Comparison of ENCODE assay signal across 17 cellular contexts in the genomic region with DNA sequence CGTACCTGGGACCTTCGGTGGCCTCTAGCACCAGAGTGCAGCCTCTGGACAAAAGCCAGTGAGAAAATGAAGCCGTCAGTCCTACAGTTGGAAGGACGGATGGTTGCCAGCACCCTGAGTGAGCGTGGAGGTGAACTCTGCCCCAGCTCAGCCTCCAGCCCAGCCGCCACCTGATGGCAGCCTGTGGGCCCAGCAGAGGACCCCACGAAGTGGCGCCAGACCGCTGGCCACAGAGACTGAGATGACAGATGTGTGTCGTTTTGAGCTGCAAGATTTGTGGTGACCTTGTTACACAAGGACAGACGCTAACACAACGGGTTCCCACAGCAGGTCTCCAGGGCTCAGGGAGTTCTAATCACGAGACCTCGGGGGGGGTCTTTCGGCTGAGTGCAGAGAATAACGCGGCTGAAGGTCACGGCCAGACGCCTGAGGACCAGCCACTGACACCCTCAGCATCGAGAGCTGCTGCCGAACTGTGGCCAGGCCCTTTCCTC.
A peak's percentile ranks its signal among the peaks of the same experiment; 100 is the strongest.
DNase-seq lines count a peak whose midpoint lies in the region; ATAC-seq and TF ChIP-seq lines count a peak whose summit lies in the region.
"Had no signal": no experiment of that assay in that cellular context is flagged by ENCODE, and none has a peak within 500 bp of the region (broad histone marks: within the 10 kb centered on the region; RNA-seq: fewer than 3 reads in every experiment).

No MANE protein-coding gene starts in this region.

- H3K9ac ChIP-seq in SK-N-SH (no peak overlapping the region), H9 (ENCODE audit: extremely low read depth, insufficient read length, low read length) (no peak overlapping the region), trophoblast cell (ENCODE audit: low read length) (no peak overlapping the region)

- H3K18ac ChIP-seq in H9 (ENCODE audit: insufficient read length, low read depth, low read length) (no peak overlapping the region), trophoblast cell (ENCODE audit: low read length) (no peak overlapping the region)

- H3K79me1 ChIP-seq in H9 (ENCODE audit: insufficient read depth, low read depth, low read length, poor library complexity, severe bottlenecking), result no peaks in the 10 kb centered on the region
- no peaks in the 10 kb centered on the region for H3K79me1 ChIP-seq in trophoblast cell (ENCODE audit: low read length)

- no peak overlapping the region for H3K27ac Mint-ChIP-seq in H9
- H3K27ac Mint-ChIP-seq: GM23338, HFFc6 had no signal

- H3K4me1 Mint-ChIP-seq in H9, result peaks cover 6 to 16% of the 10 kb centered on the region in 2 experiments
- H3K4me1 Mint-ChIP-seq: GM23338 had no signal

- H3F3A ChIP-seq in SK-N-SH (replicated peaks; ENCODE audit: insufficient read depth), result no peaks in the 10 kb centered on the region

- TF ChIP-seq RAD21 in SK-N-SH (IDR thresholded peaks at IDR 0.05; ENCODE audit: low read length), result no peak

- TF ChIP-seq CTCF in SK-N-SH (IDR thresholded peaks at IDR 0.05), result no peak
- no peak for TF ChIP-seq CTCF in H9 (conservative IDR thresholded peaks at IDR 0.05)
- no peak for TF ChIP-seq CTCF in coronary artery (IDR thresholded peaks at IDR 0.05)
- TF ChIP-seq CTCF in upper lobe of left lung (IDR thresholded peaks at IDR 0.05), result no peak

- H3K4me3 Mint-ChIP-seq in H9, result no peak overlapping the region
- H3K4me3 Mint-ChIP-seq: GM23338, HFFc6 had no signal

- H2AFZ ChIP-seq in SK-N-SH (ENCODE audit: low read depth) (no peak overlapping the region), H9 (ENCODE audit: low read length) (no peak overlapping the region), trophoblast cell (ENCODE audit: insufficient read depth, low read length, poor library complexity) (no peak overlapping the region)
- H2AFZ ChIP-seq: GM23338 had no signal

- TF ChIP-seq EP300 in SK-N-SH (IDR thresholded peaks at IDR 0.05; ENCODE audit: borderline replicate concordance in 1 of 2, low read depth in 1 of 2, low read length in 1 of 2), result no peak
- no peak for TF ChIP-seq EP300 in upper lobe of left lung (IDR thresholded peaks at IDR 0.05)

- H2BK120ac ChIP-seq in H9 (ENCODE audit: low read depth, low read length, poor library complexity, severe bottlenecking) (no peak overlapping the region), trophoblast cell (ENCODE audit: insufficient read depth, low read length, poor library complexity) (no peak overlapping the region)

- H3K4me3 ChIP-seq in SK-N-SH (ENCODE audit: low read depth in 2 of 2, low read length in 1 of 2) (no peak overlapping the region), coronary artery (no peak overlapping the region), upper lobe of left lung (no peak overlapping the region), trophoblast cell (ENCODE audit: low read depth, low read length) (no peak overlapping the region)
- H3K4me3 ChIP-seq: GM23338, MG63 had no signal

- H3K14ac ChIP-seq in H9 (ENCODE audit: insufficient read depth, low read length) (no peak overlapping the region), trophoblast cell (ENCODE audit: low read length) (no peak overlapping the region)

- no peak overlapping the region for H2BK12ac ChIP-seq in H9 (ENCODE audit: insufficient read length, low read depth, low read length)
- no peak overlapping the region for H2BK12ac ChIP-seq in trophoblast cell (ENCODE audit: low read length)

- H3K4ac ChIP-seq in H9 (ENCODE audit: low read depth, low read length) (no peak overlapping the region), trophoblast cell (ENCODE audit: low read depth, low read length) (no peak overlapping the region)

- no peaks in the 10 kb centered on the region for H3K36me3 ChIP-seq in SK-N-SH (replicated peaks in 1 of 2; ENCODE audit: control insufficient read depth in 1 of 2, insufficient read depth in 2 of 2, low read length in 1 of 2)
- no peaks in the 10 kb centered on the region for H3K36me3 ChIP-seq in upper lobe of left lung
- H3K36me3 ChIP-seq in trophoblast cell (ENCODE audit: control insufficient read depth in 1 of 2, insufficient read depth in 2 of 2, low read length in 2 of 2), result no peaks in the 10 kb centered on the region
- H3K36me3 ChIP-seq: MG63 had no signal

- no peak overlapping the region for H3K4me2 ChIP-seq in SK-N-SH
- H3K4me2 ChIP-seq in H9 (ENCODE audit: insufficient read depth, insufficient read length, low read length), result no peak overlapping the region
- H3K4me2 ChIP-seq in trophoblast cell (ENCODE audit: low read length), result no peak overlapping the region
- H3K4me2 ChIP-seq: GM23338 had no signal

- H2BK15ac ChIP-seq in H9 (ENCODE audit: low read depth, low read length), result no peak overlapping the region

- H3K23me2 ChIP-seq in H9 (ENCODE audit: insufficient read length, low read depth, low read length, poor library complexity, severe bottlenecking), result no peaks in the 10 kb centered on the region

- DNase-seq in SK-N-SH (peak; percentile 56), H9 (peak; percentile 22), coronary artery (ENCODE audit: low spot score) (peak; percentile 57), upper lobe of left lung (peak; percentile 14 to 49), NCI-H526 (lab: John Stamatoyannopoulos, UW) (no peak), trophoblast cell (no peak)
- DNase-seq: C1 segment of cervical spinal cord, DMS 273 treated with DMSO at 0.1 percent for 48 hours, GF-D8, MG63, NCI-H187 treated with DMSO at 0.1 percent for 48 hours, NCI-H774 had no signal

- H3K9me2 ChIP-seq in SK-N-SH, result no peaks in the 10 kb centered on the region

- H3K23ac ChIP-seq in H9 (ENCODE audit: insufficient read length, low read depth, low read length) (no peak overlapping the region), trophoblast cell (ENCODE audit: low read length) (no peak overlapping the region)

- H3K9me3 ChIP-seq in SK-N-SH, result no peaks in the 10 kb centered on the region
- no peaks in the 10 kb centered on the region for H3K9me3 ChIP-seq in H9 (ENCODE audit: control insufficient read depth, low read depth, low read length)
- H3K9me3 ChIP-seq in upper lobe of left lung, result peaks cover 0 to 3% (median 1%) of the 10 kb centered on the region in 4 donors
- H3K9me3 ChIP-seq in trophoblast cell (ENCODE audit: insufficient read depth, low read depth, low read length), result peaks cover 20% of the 10 kb centered on the region
- H3K9me3 ChIP-seq: MG63 had no signal

- no peak overlapping the region for H2BK20ac ChIP-seq in H9 (ENCODE audit: low read depth, low read length, poor library complexity, severe bottlenecking)

- ATAC-seq in SK-N-SH treated with all-trans-retinoic acid at 6 μM for 48 hours, result no peak
- ATAC-seq in upper lobe of left lung (ENCODE audit: low FRiP score in 2 of 2), result no peak
- ATAC-seq in HG03342 (IDR thresholded peaks at IDR 0.05; ENCODE audit: unreplicated experiment), result no peak
- ATAC-seq: GM23338, Panc1 had no signal

- H3K79me2 ChIP-seq in SK-N-SH (ENCODE audit: insufficient read depth) (no peaks in the 10 kb centered on the region), H9 (ENCODE audit: insufficient read depth, low read length) (no peaks in the 10 kb centered on the region), trophoblast cell (ENCODE audit: control insufficient read depth, insufficient read depth, low read length, poor library complexity) (no peaks in the 10 kb centered on the region)

- peaks cover 0 to 2% (median 0%) of the 10 kb centered on the region in 3 experiments; a peak in 4 of 7 replicates for H3K36me3 Mint-ChIP-seq in H9 (ENCODE audit: insufficient read depth in 1 of 3, low read depth in 3 of 3)

- H4K12ac ChIP-seq in trophoblast cell (ENCODE audit: low read depth, low read length), result no peak overlapping the region

- H4K8ac ChIP-seq in H9 (replicated peaks; ENCODE audit: insufficient read length, low read depth, low read length), result no peak overlapping the region
- no peak overlapping the region for H4K8ac ChIP-seq in trophoblast cell (ENCODE audit: low read depth, low read length)

- WGBS in SK-N-SH (ENCODE audit: low lambda C conversion rate), result 64% methylated on average over 10 of the region's 21 CpGs
- no CpG with 5 or more reads among the region's 21 CpGs for WGBS in H9 (ENCODE audit: extremely low coverage, insufficient read length, low lambda C conversion rate)
- WGBS in upper lobe of left lung, 2 donors, result 67 to 68% methylated on average over 11 to 21 of the region's 21 CpGs
- WGBS in trophoblast cell (ENCODE audit: extremely low coverage, insufficient coverage, insufficient read length), result no CpG with 5 or more reads among the region's 21 CpGs

- no peak for TF ChIP-seq POLR2A in upper lobe of left lung (IDR thresholded peaks at IDR 0.05)

- peaks cover 0 to 28% of the 10 kb centered on the region in 2 experiments; a peak in 1 of 4 replicates for H3K4me1 ChIP-seq in SK-N-SH (ENCODE audit: control insufficient read depth in 1 of 2, insufficient read depth in 2 of 2, low read depth in 1 of 2, low read length in 1 of 2)
- H3K4me1 ChIP-seq in H9 (ENCODE audit: insufficient read depth, low read length), result peaks cover 2% of the 10 kb centered on the region; the same call in 1 of the 2 replicates
- no peaks in the 10 kb centered on the region for H3K4me1 ChIP-seq in upper lobe of left lung
- no peaks in the 10 kb centered on the region for H3K4me1 ChIP-seq in trophoblast cell (ENCODE audit: control insufficient read depth in 1 of 2, insufficient read depth in 2 of 2, low read length in 2 of 2)

- no peak overlapping the region for H4K91ac ChIP-seq in H9 (ENCODE audit: insufficient read length, low read depth, low read length)
- H4K91ac ChIP-seq in trophoblast cell (ENCODE audit: low read depth, low read length), result no peak overlapping the region

- H3K9me3 Mint-ChIP-seq in H9, result peaks cover 4 to 15% of the 10 kb centered on the region in 2 experiments; a peak in 4 of 5 replicates

- H3K27me3 Mint-ChIP-seq in H9 (ENCODE audit: low read depth), result peaks cover 5% of the 10 kb centered on the region; the same call in 1 of the 2 replicates

- CTCF ChIA-PET in SK-N-SH (lab: Yijun Ruan, JAX), result interaction anchor here (1.8 kb wide), 1 partner anchor 15 kb away, joined by 7 read pairs; no protein-coding TSS in a partner anchor

- H3K56ac ChIP-seq in H9 (ENCODE audit: insufficient read length, low read depth, low read length), result no peak overlapping the region

- H2BK5ac ChIP-seq in H9 (ENCODE audit: insufficient read length, low read length) (no peak overlapping the region), trophoblast cell (ENCODE audit: low read depth, low read length, poor library complexity) (no peak overlapping the region)

- POLR2A ChIA-PET in SK-N-SH (lab: Yijun Ruan, JAX), result interaction anchor here (0.6 kb wide), 1 partner anchor 463 kb away, joined by 4 read pairs; no protein-coding TSS in a partner anchor

- no peaks in the 10 kb centered on the region for H3K27me3 ChIP-seq in SK-N-SH (ENCODE audit: insufficient read depth)
- H3K27me3 ChIP-seq in H9 (ENCODE audit: insufficient read depth, low read length), result no peaks in the 10 kb centered on the region
- no peaks in the 10 kb centered on the region for H3K27me3 ChIP-seq in upper lobe of left lung
- no peaks in the 10 kb centered on the region for H3K27me3 ChIP-seq in trophoblast cell (ENCODE audit: insufficient read depth, low read length)
- H3K27me3 ChIP-seq: MG63 had no signal

- no peak overlapping the region for H4K5ac ChIP-seq in H9 (ENCODE audit: insufficient read length, low read depth, low read length)

- H3K27ac ChIP-seq in SK-N-SH (ENCODE audit: low read depth in 2 of 2, low read length in 1 of 2) (no peak overlapping the region), H9 (ENCODE audit: insufficient read length, low read depth, low read length) (no peak overlapping the region), coronary artery (no peak overlapping the region), upper lobe of left lung (no peak overlapping the region), trophoblast cell (ENCODE audit: low read depth, low read length) (no peak overlapping the region)

- no peak overlapping the region for H3T11ph ChIP-seq in H9 (ENCODE audit: low read length)

- H4K20me1 ChIP-seq in SK-N-SH (ENCODE audit: insufficient read depth) (no peaks in the 10 kb centered on the region), H9 (ENCODE audit: control insufficient read depth, insufficient read depth, insufficient read length) (peaks cover 3% of the 10 kb centered on the region)

- no peak overlapping the region for H2AK5ac ChIP-seq in H9 (ENCODE audit: insufficient read length, low read length)
- no peak overlapping the region for H2AK5ac ChIP-seq in trophoblast cell (ENCODE audit: low read length)

Comparison
In these comparisons a context has a peak if more than half of its experiments do, and no peak if none do; other contexts are left out.
1. DNase-seq: peak in SK-N-SH (single experiment), H9 (single experiment), coronary artery (single experiment) and upper lobe of left lung (2 of 2); none in NCI-H526 (0 of 2) and trophoblast cell (0 of 2).